ENCODE assay signal across 30 cellular contexts in genomic region chr22:50090141-50090714, GRCh38. TPM values are rescaled to one million over a fixed set of nuclear protein-coding genes. Genes with fewer than 3 reads are reported as not detected.
DNase-seq lines count a peak whose midpoint lies in the region; ATAC-seq, FAIRE-seq and TF ChIP-seq lines count a peak whose summit lies in the region.
"Had no signal": no experiment of that assay in that cellular context is flagged by ENCODE, and none has a peak within 500 bp of the region (broad histone marks: within the 10 kb centered on the region; RNA-seq: fewer than 3 reads in every experiment).

No MANE protein-coding gene starts in this region.

- no peak for FAIRE-seq in H1 (lab: Jason Lieb, UNC)
- FAIRE-seq: A204.1, GM18507 had no signal

- POLR2A ChIA-PET in H1 (lab: Charles Lee; ENCODE audit: partially characterized antibody), result no interaction called here

- H3K56ac ChIP-seq in H1 (replicated peaks; ENCODE audit: insufficient read length, low read depth, low read length), result no peak overlapping the region

- TF ChIP-seq EP300 in H1 (IDR thresholded peaks at IDR 0.05; ENCODE audit: borderline replicate concordance in 1 of 2, low read depth in 2 of 2, low read length in 2 of 2), result no peak

- no peak overlapping the region for H2BK5ac ChIP-seq in H1 (ENCODE audit: low read depth, low read length)

- H3K23me2 ChIP-seq in H1 (ENCODE audit: low read depth, low read length), result no peaks in the 10 kb centered on the region

- ATAC-seq in GM23338 (peak; percentile 68), natural killer cell (no peak)
- no peak for ATAC-seq in stimulated activated naive B cell treated with anti-CD40 and anti-IgM and Interleukin-4, amounts not matched to agents 10 μg/mL and 1 μg/mL and 100 μg/mL, for 72 hours (replicated peaks)
- ATAC-seq: HCT116 had no signal

- no peaks in the 10 kb centered on the region for H3K79me1 ChIP-seq in H1 (ENCODE audit: low read depth, low read length)

- no peak for TF ChIP-seq RAD21 in H1 (IDR thresholded peaks at IDR 0.05 in 1 of 2, conservative IDR thresholded peaks at IDR 0.05 in 1 of 2; ENCODE audit: low read depth in 2 of 2, low read length in 2 of 2)

- no peak overlapping the region for H3K27ac ChIP-seq in GM23338 (ENCODE audit: low read depth)
- no peak overlapping the region for H3K27ac ChIP-seq in H1 (ENCODE audit: low read depth, low read length)
- peak overlapping the region; percentile 50 to 70 for H3K27ac ChIP-seq in testis
- H3K27ac ChIP-seq: BLaER1 treated with 17β-estradiol and CSF1 and Interleukin-3, amounts not matched to agents 10 nM and 100 nM; PC-9; SJSA1 had no signal

- H3K36me3 ChIP-seq in GM23338 (ENCODE audit: insufficient read depth) (no peaks in the 10 kb centered on the region), H1 (ENCODE audit: control insufficient read depth in 2 of 4, insufficient read depth in 4 of 4, low read length in 3 of 4) (no peaks in the 10 kb centered on the region), testis (ENCODE audit: low read depth, missing control alignments) (no peaks in the 10 kb centered on the region)
- H3K36me3 ChIP-seq: BLaER1 treated with 17β-estradiol and CSF1 and Interleukin-3, amounts not matched to agents 10 nM and 100 nM; SJSA1 had no signal

- TF ChIP-seq CTCF in GM23338 (conservative IDR thresholded peaks at IDR 0.05; ENCODE audit: low read depth in 2 of 2) (no peak), H1 (IDR thresholded peaks at IDR 0.05; ENCODE audit: control extremely low read depth in 1 of 3, insufficient read depth in 1 of 3, low read depth in 1 of 3, low read length in 3 of 3) (no peak), natural killer cell (IDR thresholded peaks at IDR 0.05) (no peak), testis (IDR thresholded peaks at IDR 0.05) (no peak)

- H3F3A ChIP-seq in GM23338 (replicated peaks; ENCODE audit: low read depth), result peaks cover 5% of the 10 kb centered on the region; the same call in 1 of the 2 replicates

- H3K4me3 Mint-ChIP-seq in GM23338 (no peak overlapping the region), natural killer cell (peak overlapping the region; percentile 35)
- H3K4me3 Mint-ChIP-seq in stimulated activated naive B cell treated with anti-CD40 and anti-IgM and Interleukin-4, amounts not matched to agents 10 μg/mL and 1 μg/mL and 100 μg/mL, for 72 hours, result no peak overlapping the region
- H3K4me3 Mint-ChIP-seq: CD4-positive, alpha-beta T cell had no signal

- H3K4me1 Mint-ChIP-seq in GM23338, result no peaks in the 10 kb centered on the region; the same call in 1 of the 3 replicates
- peaks cover 0 to 10% of the 10 kb centered on the region in 2 donors for H3K4me1 Mint-ChIP-seq in natural killer cell
- no peaks in the 10 kb centered on the region for H3K4me1 Mint-ChIP-seq in stimulated activated naive B cell treated with anti-CD40 and anti-IgM and Interleukin-4, amounts not matched to agents 10 μg/mL and 1 μg/mL and 100 μg/mL, for 72 hours

- intact Hi-C loops in natural killer cell (cut with micrococcal nuclease) (no loop called here), testis (cut with DNase I; ENCODE audit: low total_unique reads) (no loop called here)

- no peaks in the 10 kb centered on the region for H3K9me2 ChIP-seq in GM23338 (ENCODE audit: insufficient read depth)

- no peak overlapping the region for H3K9ac ChIP-seq in H1 (replicated peaks in 1 of 4; ENCODE audit: extremely low read depth in 1 of 4, low read depth in 3 of 4, low read length in 3 of 4)
- H3K9ac ChIP-seq: BLaER1 treated with 17β-estradiol and CSF1 and Interleukin-3, amounts not matched to agents 10 nM and 100 nM had no signal

- H3K4me3 ChIP-seq in GM23338 (0 out of 2 replicates have a peak overlapping the region, but pooled peaks have one; percentile 28), H1 (ENCODE audit: extremely low read depth in 1 of 4, insufficient read depth in 2 of 4, low read depth in 3 of 4, low read length in 4 of 4) (no peak overlapping the region), testis (peak overlapping the region; percentile 55 to 62)
- H3K4me3 ChIP-seq: BLaER1 treated with 17β-estradiol and CSF1 and Interleukin-3, amounts not matched to agents 10 nM and 100 nM; PC-9; SJSA1 had no signal

- no peak overlapping the region for H4K5ac ChIP-seq in H1 (ENCODE audit: insufficient read length, low read depth, low read length)

- in situ Hi-C loops in KBM-7 (cut with MboI; ENCODE audit: low pct_unique_long_range_greater_than_20kb, low sequenced_read_pairs), result no loop called here

- no peak overlapping the region for H3K4ac ChIP-seq in H1 (replicated peaks; ENCODE audit: insufficient read length, low read depth, low read length)

- no peak overlapping the region for H4K8ac ChIP-seq in H1 (ENCODE audit: extremely low read depth, insufficient read depth, low read length)

- H2AK5ac ChIP-seq in H1 (ENCODE audit: low read depth, low read length), result no peak overlapping the region

- H4K91ac ChIP-seq in H1 (replicated peaks; ENCODE audit: insufficient read length, low read length), result no peak overlapping the region

- H3K27me3 ChIP-seq in GM23338 (ENCODE audit: insufficient read depth) (peaks cover 23% of the 10 kb centered on the region), H1 (replicated peaks in 1 of 4; ENCODE audit: control insufficient read depth in 3 of 4, extremely low read depth in 1 of 4, insufficient read depth in 3 of 4, low read length in 3 of 4) (no peaks in the 10 kb centered on the region; a peak in 2 of 7 replicates), testis (no peaks in the 10 kb centered on the region)
- H3K27me3 ChIP-seq: BLaER1 treated with 17β-estradiol and CSF1 and Interleukin-3, amounts not matched to agents 10 nM and 100 nM; SJSA1 had no signal

- H2AFZ ChIP-seq in GM23338, result peak overlapping the region; percentile 59; the same call in 1 of the 2 replicates
- H2AFZ ChIP-seq in H1 (ENCODE audit: low read length), result no peak overlapping the region
- H2AFZ ChIP-seq: PC-9 had no signal

- peak; percentile 57 for DNase-seq in GM23338 (ENCODE audit: low spot score)
- no peak for DNase-seq in H1 (ENCODE audit: low read depth in 1 of 2, low spot score in 2 of 2)
- no peak for DNase-seq in natural killer cell
- peak; percentile 28 for DNase-seq in testis
- DNase-seq in stimulated activated naive B cell treated with anti-CD40 and anti-IgM and Interleukin-4, amounts not matched to agents 10 μg/mL and 1 μg/mL and 100 μg/mL, for 72 hours, result no peak
- DNase-seq in KBM-7, result no peak
- no peak for DNase-seq in NCI-H1105 treated with DMSO at 0.1 percent for 48 hours (lab: John Stamatoyannopoulos, UW)
- DNase-seq: AML-193, DMS53, GOT3, KG1, MM.1S, NCI-H1417, NCI-H1694, NCI-H2029 treated with DMSO at 0.1 percent for 48 hours, NCI-H526 treated with DMSO at 0.1 percent for 48 hours, PC-9, RPMI8226 had no signal

- H3K27ac Mint-ChIP-seq in GM23338 (no peak overlapping the region), natural killer cell (peak overlapping the region; percentile 53)
- H3K27ac Mint-ChIP-seq in stimulated activated naive B cell treated with anti-CD40 and anti-IgM and Interleukin-4, amounts not matched to agents 10 μg/mL and 1 μg/mL and 100 μg/mL, for 72 hours, result no peak overlapping the region
- H3K27ac Mint-ChIP-seq: CD4-positive, alpha-beta T cell had no signal

- H3K14ac ChIP-seq in H1 (ENCODE audit: insufficient read length), result no peak overlapping the region

- no peak overlapping the region for H2BK15ac ChIP-seq in H1 (ENCODE audit: low read length)

- H3K27me3 Mint-ChIP-seq in GM23338 (ENCODE audit: insufficient read depth, low read depth, poor library complexity) (peaks cover 6% of the 10 kb centered on the region), natural killer cell (ENCODE audit: low read depth in 2 of 2) (no peaks in the 10 kb centered on the region)
- peaks cover 5 to 22% of the 10 kb centered on the region in 2 donors for H3K27me3 Mint-ChIP-seq in stimulated activated naive B cell treated with anti-CD40 and anti-IgM and Interleukin-4, amounts not matched to agents 10 μg/mL and 1 μg/mL and 100 μg/mL, for 72 hours

- H3K18ac ChIP-seq in H1 (ENCODE audit: extremely low read depth, low read length), result no peak overlapping the region

- H3K79me2 ChIP-seq in GM23338 (replicated peaks; ENCODE audit: insufficient read depth) (no peaks in the 10 kb centered on the region), H1 (ENCODE audit: control insufficient read depth in 1 of 2, insufficient read depth in 2 of 2, low read length in 2 of 2) (no peaks in the 10 kb centered on the region)

- WGBS in H1 (ENCODE audit: extremely low coverage in 1 of 2, insufficient coverage in 1 of 2, insufficient read length in 1 of 2, insufficient replicate concordance in 2 of 2, low coverage in 1 of 2, low lambda C conversion rate in 2 of 2, missing lambda C conversion rate in 1 of 2), 2 experiments, result 94% methylated on average over 36 of the region's 51 CpGs; no CpG with 5 or more reads in 1 of the 2 experiments
- WGBS in testis, 2 donors, result 67 to 80% methylated on average over 25 to 51 of the region's 51 CpGs

- H2BK12ac ChIP-seq in H1 (ENCODE audit: low read depth, low read length), result no peak overlapping the region

- H3K36me3 Mint-ChIP-seq in GM23338 (ENCODE audit: low read depth) (peaks cover 7% of the 10 kb centered on the region; the same call in 1 of the 3 replicates), natural killer cell (no peaks in the 10 kb centered on the region)
- peaks cover 7 to 18% of the 10 kb centered on the region in 2 donors for H3K36me3 Mint-ChIP-seq in stimulated activated naive B cell treated with anti-CD40 and anti-IgM and Interleukin-4, amounts not matched to agents 10 μg/mL and 1 μg/mL and 100 μg/mL, for 72 hours

- H3K4me1 ChIP-seq in GM23338 (ENCODE audit: insufficient read depth), result no peaks in the 10 kb centered on the region; the same call in 1 of the 2 replicates
- peaks cover 0 to 3% (median 2%) of the 10 kb centered on the region in 4 experiments; a peak in 4 of 7 replicates for H3K4me1 ChIP-seq in H1 (replicated peaks in 1 of 4; ENCODE audit: control insufficient read depth in 3 of 4, insufficient read depth in 4 of 4, low read length in 3 of 4)
- H3K4me1 ChIP-seq in testis, result no peaks in the 10 kb centered on the region
- H3K4me1 ChIP-seq: BLaER1 treated with 17β-estradiol and CSF1 and Interleukin-3, amounts not matched to agents 10 nM and 100 nM; SJSA1 had no signal

- TF ChIP-seq POLR2A in H1 (IDR thresholded peaks at IDR 0.05; ENCODE audit: control extremely low read depth in 1 of 2, low read depth in 2 of 2, low read length in 2 of 2) (no peak), testis (IDR thresholded peaks at IDR 0.05) (no peak)

- CTCF ChIA-PET in H1 (lab: Charles Lee; ENCODE audit: partially characterized antibody), result interaction anchor here (0.9 to 1.0 kb wide), 2 partner anchors 27 to 59 kb away, joined by 3 read pairs; no protein-coding TSS in a partner anchor

- H2BK120ac ChIP-seq in H1 (replicated peaks; ENCODE audit: low read depth, low read length), result no peak overlapping the region

- H4K20me1 ChIP-seq in GM23338 (replicated peaks; ENCODE audit: insufficient read depth) (no peaks in the 10 kb centered on the region), H1 (replicated peaks in 1 of 2; ENCODE audit: control insufficient read depth in 1 of 2, insufficient read depth in 2 of 2, low read length in 2 of 2) (peaks cover 0 to 2% of the 10 kb centered on the region in 2 experiments)
- H4K20me1 ChIP-seq: BLaER1 treated with 17β-estradiol and CSF1 and Interleukin-3, amounts not matched to agents 10 nM and 100 nM had no signal

- H3K9me3 ChIP-seq in H1 (ENCODE audit: insufficient read depth in 2 of 2, low read depth in 1 of 2, low read length in 1 of 2), result peaks cover 0 to 7% of the 10 kb centered on the region in 2 experiments; a peak in 1 of 4 replicates
- no peaks in the 10 kb centered on the region for H3K9me3 ChIP-seq in testis

- no peak overlapping the region for H3K23ac ChIP-seq in H1 (ENCODE audit: insufficient read length)

- H2BK20ac ChIP-seq in H1 (ENCODE audit: low read length), result no peak overlapping the region

- H3K9me3 Mint-ChIP-seq in GM23338, result peaks cover 8% of the 10 kb centered on the region; the same call in 2 of the 3 replicates
- H3K9me3 Mint-ChIP-seq in natural killer cell, result peaks cover 0 to 3% of the 10 kb centered on the region in 2 donors
- peaks cover 7 to 17% of the 10 kb centered on the region in 2 donors for H3K9me3 Mint-ChIP-seq in stimulated activated naive B cell treated with anti-CD40 and anti-IgM and Interleukin-4, amounts not matched to agents 10 μg/mL and 1 μg/mL and 100 μg/mL, for 72 hours
- H3K9me3 Mint-ChIP-seq: CD4-positive, alpha-beta T cell had no signal

- H3K4me2 ChIP-seq in GM23338 (no peak overlapping the region), H1 (ENCODE audit: insufficient read depth in 1 of 2, low read depth in 2 of 2, low read length in 2 of 2) (no peak overlapping the region)
- H3K4me2 ChIP-seq: BLaER1 treated with 17β-estradiol and CSF1 and Interleukin-3, amounts not matched to agents 10 nM and 100 nM; PC-9 had no signal

RNA-seq across cellular contexts. Expression of gene MOV10L1, which starts 0.4 kb away (rescaled TPM):
- 0.62 and 0.73 TPM in 2 replicates for total RNA-seq in GM23338 (2014; rRNA removed; shearing (Covaris generic))
- polyA plus RNA-seq in GM23338 (2016; fragmentation: Nextera tagmentation; extraction: Ambion mirVana) (1.2 and 1.8 TPM in 2 replicates), H1 (2011; rRNA removed) (0.13 and 0.32 TPM in 2 replicates), testis (ENCODE audit: insufficient read depth, low read depth, low replicate concordance) (73.3 TPM)
- not detected in 2 replicates for total RNA-seq in H1 (2021; fragmentation: NEBNext Ultra II Directional; extraction: Animal tissue kit (Norgen Biotek cat#: 25700))
- polyA plus RNA-seq in H1 (2011; cell fraction: cytosol; rRNA removed), result 0.37 TPM
- polyA plus RNA-seq in H1 (2011; cell fraction: nucleus; rRNA removed), result 0.31 TPM
- polyA plus RNA-seq in H1 (2012, experiment 1 of 2), result 0.07 TPM in 1 of 4 replicates, not detected in the others
- not detected for polyA plus RNA-seq in H1 (2012, experiment 2 of 2)
- 0.14 TPM for polyA plus RNA-seq in H1 (2013, experiment 1 of 2)
- 0.06 TPM for polyA plus RNA-seq in H1 (2013, experiment 2 of 2)
- 0.16 TPM in 1 of 2 replicates, not detected in the other for polyA minus RNA-seq in H1 (2011; rRNA and poly(A)+ RNA removed)
- polyA minus RNA-seq in H1 (2011; cell fraction: cytosol; rRNA and poly(A)+ RNA removed), result not detected
- polyA minus RNA-seq in H1 (2011; cell fraction: nucleus; rRNA and poly(A)+ RNA removed), result 0.80 TPM
- total RNA-seq in natural killer cell (1 to 10 TPM in 2 of 3 donors, not detected in 1; 1.0 to 1.7 TPM), testis (10 to 100 TPM; 48.4 to 62.4 TPM)
- total RNA-seq: CD4-positive, alpha-beta T cell; G401; HT-29; PC-9; Right ventricle myocardium superior had no signal

RNA-seq across cellular contexts. Expression of gene MLC1, which starts 5.0 kb away (rescaled TPM):
- total RNA-seq in GM23338 (2014; rRNA removed; shearing (Covaris generic)), result not detected in 2 replicates
- not detected in 2 replicates for polyA plus RNA-seq in GM23338 (2016; fragmentation: Nextera tagmentation; extraction: Ambion mirVana)
- not detected in 2 replicates for total RNA-seq in H1 (2021; fragmentation: NEBNext Ultra II Directional; extraction: Animal tissue kit (Norgen Biotek cat#: 25700))
- 0.17 and 0.20 TPM in 2 replicates for polyA plus RNA-seq in H1 (2011; rRNA removed)
- 0.12 TPM for polyA plus RNA-seq in H1 (2011; cell fraction: cytosol; rRNA removed)
- polyA plus RNA-seq in H1 (2011; cell fraction: nucleus; rRNA removed), result 0.34 TPM
- 0.09 to 0.28 TPM (median 0.19 TPM) in 3 of 4 replicates, not detected in the other for polyA plus RNA-seq in H1 (2012, experiment 1 of 2)
- polyA plus RNA-seq in H1 (2012, experiment 2 of 2), result 0.08 TPM
- polyA plus RNA-seq in H1 (2013, experiment 1 of 2), result 0.08 TPM
- 0.09 TPM for polyA plus RNA-seq in H1 (2013, experiment 2 of 2)
- polyA minus RNA-seq in H1 (2011; rRNA and poly(A)+ RNA removed), result 0.29 and 0.44 TPM in 2 replicates
- polyA minus RNA-seq in H1 (2011; cell fraction: cytosol; rRNA and poly(A)+ RNA removed), result not detected
- polyA minus RNA-seq in H1 (2011; cell fraction: nucleus; rRNA and poly(A)+ RNA removed), result not detected
- 10 to 100 TPM; 67.7 to 96.1 (median 73.7) TPM for total RNA-seq in natural killer cell
- total RNA-seq in testis, result 1 to 10 TPM; 1.3 to 1.5 TPM
- 1.3 TPM for polyA plus RNA-seq in testis (ENCODE audit: insufficient read depth, low read depth, low replicate concordance)
- total RNA-seq: Daoy, G401, HT-29, NCI-H460, PC-9 had no signal

RNA-seq across cellular contexts. Expression of gene TTLL8, which starts 32.1 kb away (rescaled TPM):
- total RNA-seq in GM23338 (2014; rRNA removed; shearing (Covaris generic)), result not detected in 2 replicates
- polyA plus RNA-seq in GM23338 (2016; fragmentation: Nextera tagmentation; extraction: Ambion mirVana) (not detected in 2 replicates), H1 (2011; rRNA removed) (not detected in 2 replicates), testis (ENCODE audit: insufficient read depth, low read depth, low replicate concordance) (11.3 TPM)
- total RNA-seq in H1 (2021; fragmentation: NEBNext Ultra II Directional; extraction: Animal tissue kit (Norgen Biotek cat#: 25700)), result not detected in 2 replicates
- polyA plus RNA-seq in H1 (2011; cell fraction: cytosol; rRNA removed), result not detected
- not detected for polyA plus RNA-seq in H1 (2011; cell fraction: nucleus; rRNA removed)
- not detected in 4 replicates for polyA plus RNA-seq in H1 (2012, experiment 1 of 2)
- not detected for polyA plus RNA-seq in H1 (2012, experiment 2 of 2)
- not detected for polyA plus RNA-seq in H1 (2013, experiment 1 of 2)
- polyA plus RNA-seq in H1 (2013, experiment 2 of 2), result not detected
- not detected in 2 replicates for polyA minus RNA-seq in H1 (2011; rRNA and poly(A)+ RNA removed)
- polyA minus RNA-seq in H1 (2011; cell fraction: cytosol; rRNA and poly(A)+ RNA removed), result not detected
- polyA minus RNA-seq in H1 (2011; cell fraction: nucleus; rRNA and poly(A)+ RNA removed), result not detected
- total RNA-seq in natural killer cell (not detected), testis (10 to 100 TPM in 1 of 2 donors, 1 to 10 TPM in 1; 5.1 to 11.9 TPM)
- total RNA-seq: CD4-positive, alpha-beta T cell; Daoy; G401; HT-29; NCI-H460; PC-9; Right ventricle myocardium superior; SJSA1 had no signal
- polyA plus RNA-seq: AG04450 had no signal

Comparison
In these comparisons a context has a peak if more than half of its experiments do, and no peak if none do; other contexts are left out.
1. DNase-seq: peak in GM23338 (single experiment) and testis (single experiment); none in H1 (0 of 2), natural killer cell (single experiment), stimulated activated naive B cell treated with anti-CD40 and anti-IgM and Interleukin-4, amounts not matched to agents 10 μg/mL and 1 μg/mL and 100 μg/mL, for 72 hours (single experiment), KBM-7 (single experiment) and NCI-H1105 treated with DMSO at 0.1 percent for 48 hours (single experiment).
2. H3K27ac ChIP-seq: peak in testis (2 of 2); none in GM23338 (single experiment) and H1 (single experiment).
3. H3K4me3 ChIP-seq: peak in GM23338 (single experiment) and testis (2 of 2); none in H1 (0 of 4).
4. H3K27ac Mint-ChIP-seq: peak in natural killer cell (2 of 2); none in GM23338 (single experiment) and stimulated activated naive B cell treated with anti-CD40 and anti-IgM and Interleukin-4, amounts not matched to agents 10 μg/mL and 1 μg/mL and 100 μg/mL, for 72 hours (single experiment).
5. RNA of gene MOV10L1, which starts 0.4 kb away (total RNA-seq): 48.4 to 62.4 TPM in testis; 1.0 to 1.7 TPM in natural killer cell, 0.62 to 0.73 TPM in GM23338 and not detected in H1; every median in the first group is over 10 times any median in the second.
6. RNA of gene MLC1, which starts 5.0 kb away (total RNA-seq): 67.7 to 96.1 TPM in natural killer cell; 1.3 to 1.5 TPM in testis, not detected in GM23338 and not detected in H1; every median in the first group is over 10 times any median in the second.